ENCODE assay signal across 1 cellular context in the genomic region with DNA sequence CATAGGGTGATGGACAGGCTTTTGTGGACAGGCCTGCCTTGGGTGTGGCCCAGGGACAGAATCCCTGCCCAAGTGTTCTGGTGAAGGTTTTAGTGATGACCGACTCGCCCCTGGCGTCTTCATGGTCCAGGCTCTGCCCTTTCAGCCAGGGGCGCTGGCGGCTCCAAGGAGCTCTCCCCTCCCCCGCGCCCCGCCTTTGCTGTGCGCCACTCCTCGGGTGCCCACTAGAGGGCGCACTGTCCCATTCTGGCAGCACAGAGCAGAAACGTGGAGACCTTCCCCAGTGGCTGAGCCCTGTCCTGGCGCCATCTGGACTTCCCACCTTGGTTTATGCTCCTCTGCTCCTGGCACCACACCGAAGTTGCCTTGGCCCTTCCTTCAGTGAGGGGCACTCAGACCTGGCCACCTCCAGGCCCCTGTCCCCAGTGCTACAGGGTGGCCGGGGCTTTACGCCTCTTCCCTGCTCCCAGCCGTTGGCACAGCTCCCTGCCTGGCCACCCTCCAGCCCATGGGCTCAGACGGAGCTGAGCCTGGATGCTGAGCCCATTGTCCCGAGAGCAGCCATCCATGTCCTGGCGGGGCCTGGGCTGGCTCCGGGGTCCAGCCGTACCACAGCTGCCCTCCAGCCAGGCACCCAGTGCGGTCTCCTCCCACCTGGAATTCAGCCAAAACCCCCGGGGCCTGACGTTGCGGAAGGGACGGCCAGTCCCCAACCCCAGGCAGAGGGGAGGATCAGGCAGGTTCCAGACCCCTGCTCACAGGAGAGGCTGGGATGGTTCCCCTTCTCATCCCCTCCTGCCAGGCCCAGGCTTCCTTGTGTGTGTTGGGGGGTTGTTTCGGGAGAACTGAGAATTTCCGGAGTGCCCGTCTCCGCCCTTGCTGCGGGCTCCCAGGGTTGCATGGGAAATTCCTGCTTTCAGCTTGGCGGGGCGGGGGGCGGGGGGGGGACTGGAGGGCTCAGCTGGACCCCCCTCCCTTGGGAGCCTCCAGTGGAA.
TF ChIP-seq lines count a peak whose summit lies in the region.

No MANE protein-coding gene starts in this region.

TF ChIP-seq in HepG2, 621 proteins besides CTCF, POLR2A, EP300 and RAD21 (continues in another document):
- TF ChIP-seq, protein P1, sequence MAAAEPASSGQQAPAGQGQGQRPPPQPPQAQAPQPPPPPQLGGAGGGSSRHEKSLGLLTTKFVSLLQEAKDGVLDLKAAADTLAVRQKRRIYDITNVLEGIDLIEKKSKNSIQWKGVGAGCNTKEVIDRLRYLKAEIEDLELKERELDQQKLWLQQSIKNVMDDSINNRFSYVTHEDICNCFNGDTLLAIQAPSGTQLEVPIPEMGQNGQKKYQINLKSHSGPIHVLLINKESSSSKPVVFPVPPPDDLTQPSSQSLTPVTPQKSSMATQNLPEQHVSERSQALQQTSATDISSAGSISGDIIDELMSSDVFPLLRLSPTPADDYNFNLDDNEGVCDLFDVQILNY (CRISPR knock-in tag; conservative IDR thresholded peaks at IDR 0.05) = no peak
- TF ChIP-seq ATAD3A (CRISPR knock-in tag; IDR thresholded peaks at IDR 0.05) (no peak), SIX1 (CRISPR knock-in tag; IDR thresholded peaks at IDR 0.05; ENCODE audit: borderline replicate concordance) (no peak), ZNF354B (CRISPR knock-in tag; IDR thresholded peaks at IDR 0.05) (no peak), HMGA1 (CRISPR knock-in tag; conservative IDR thresholded peaks at IDR 0.05) (no peak), RBFOX2 (IDR thresholded peaks at IDR 0.05; ENCODE audit: low read depth, low read length) (0 out of 2 replicates have a peak, but pooled peaks have one; percentile 37), DMAP1 (CRISPR knock-in tag; IDR thresholded peaks at IDR 0.05) (0 out of 2 replicates have a peak, but pooled peaks have one; percentile 39), ZNF567 (CRISPR knock-in tag; IDR thresholded peaks at IDR 0.05; ENCODE audit: borderline replicate concordance) (0 out of 2 replicates have a peak, but pooled peaks have one; percentile 48), YEATS2 (CRISPR knock-in tag; IDR thresholded peaks at IDR 0.05; ENCODE audit: borderline replicate concordance) (no peak), ZNF530 (CRISPR knock-in tag; IDR thresholded peaks at IDR 0.05; ENCODE audit: low read depth) (no peak), SMAD1 (CRISPR knock-in tag; IDR thresholded peaks at IDR 0.05; ENCODE audit: borderline replicate concordance, low read depth) (peak; percentile 92; the same call in 1 of the 2 replicates), ZNF768 (CRISPR knock-in tag; IDR thresholded peaks at IDR 0.05) (no peak), ZC3H13 (CRISPR knock-in tag; IDR thresholded peaks at IDR 0.05) (no peak; the same call in 1 of the 2 replicates), NAIF1 (CRISPR knock-in tag; IDR thresholded peaks at IDR 0.05; ENCODE audit: borderline replicate concordance) (no peak), EZH2 (conservative IDR thresholded peaks at IDR 0.05; ENCODE audit: low read depth, low read length) (no peak), ZNF44 (CRISPR knock-in tag; IDR thresholded peaks at IDR 0.05) (no peak), CEBPG (CRISPR knock-in tag; IDR thresholded peaks at IDR 0.05) (peak; percentile 14; the same call in 1 of the 2 replicates), MBNL3 (CRISPR knock-in tag; conservative IDR thresholded peaks at IDR 0.05) (no peak), ZFP36 (IDR thresholded peaks at IDR 0.05; ENCODE audit: borderline replicate concordance, low read depth, low read length, partially characterized antibody) (no peak), GATAD2A (CRISPR knock-in tag; IDR thresholded peaks at IDR 0.05) (peak; percentile 58), BORCS8-MEF2B (CRISPR knock-in tag; IDR thresholded peaks at IDR 0.05) (peak; percentile 57; the same call in 1 of the 2 replicates), ZNF430 (CRISPR knock-in tag; IDR thresholded peaks at IDR 0.05) (no peak), SIN3A (IDR thresholded peaks at IDR 0.05; ENCODE audit: borderline replicate concordance, low read depth, low read length) (no peak), ZMYM2 (CRISPR knock-in tag; IDR thresholded peaks at IDR 0.05) (no peak), TRIM24 (CRISPR knock-in tag; IDR thresholded peaks at IDR 0.05) (no peak), ZNF773 (CRISPR knock-in tag; IDR thresholded peaks at IDR 0.05; ENCODE audit: borderline replicate concordance) (no peak), NR1H2 (CRISPR knock-in tag; IDR thresholded peaks at IDR 0.05; ENCODE audit: borderline replicate concordance, low read depth) (no peak), AHR (CRISPR knock-in tag; IDR thresholded peaks at IDR 0.05) (no peak), MYC (CRISPR knock-in tag; IDR thresholded peaks at IDR 0.05; ENCODE audit: borderline replicate concordance) (peak; percentile 74; the same call in 1 of the 2 replicates), ZNF350 (CRISPR knock-in tag; IDR thresholded peaks at IDR 0.05; ENCODE audit: borderline replicate concordance, low read depth) (peak; percentile 85; the same call in 1 of the 2 replicates), ZNF510 (CRISPR knock-in tag; IDR thresholded peaks at IDR 0.05; ENCODE audit: low read depth) (no peak), CHCHD3 (CRISPR knock-in tag; IDR thresholded peaks at IDR 0.05) (no peak), CREM (IDR thresholded peaks at IDR 0.05) (no peak), CREM (CRISPR knock-in tag; IDR thresholded peaks at IDR 0.05) (no peak), ZFAT (CRISPR knock-in tag; conservative IDR thresholded peaks at IDR 0.05) (no peak), CHD2 (IDR thresholded peaks at IDR 0.05; ENCODE audit: low read depth, low read length) (peak; percentile 46; the same call in 1 of the 2 replicates), ZBTB38 (CRISPR knock-in tag; IDR thresholded peaks at IDR 0.05) (0 out of 2 replicates have a peak, but pooled peaks have one; percentile 34), ZNF703 (CRISPR knock-in tag; IDR thresholded peaks at IDR 0.05; ENCODE audit: borderline replicate concordance) (no peak), ZNF263 (CRISPR knock-in tag; IDR thresholded peaks at IDR 0.05) (no peak), ZNF382 (CRISPR knock-in tag; IDR thresholded peaks at IDR 0.05; ENCODE audit: borderline replicate concordance) (no peak)
- TF ChIP-seq, protein P2, sequence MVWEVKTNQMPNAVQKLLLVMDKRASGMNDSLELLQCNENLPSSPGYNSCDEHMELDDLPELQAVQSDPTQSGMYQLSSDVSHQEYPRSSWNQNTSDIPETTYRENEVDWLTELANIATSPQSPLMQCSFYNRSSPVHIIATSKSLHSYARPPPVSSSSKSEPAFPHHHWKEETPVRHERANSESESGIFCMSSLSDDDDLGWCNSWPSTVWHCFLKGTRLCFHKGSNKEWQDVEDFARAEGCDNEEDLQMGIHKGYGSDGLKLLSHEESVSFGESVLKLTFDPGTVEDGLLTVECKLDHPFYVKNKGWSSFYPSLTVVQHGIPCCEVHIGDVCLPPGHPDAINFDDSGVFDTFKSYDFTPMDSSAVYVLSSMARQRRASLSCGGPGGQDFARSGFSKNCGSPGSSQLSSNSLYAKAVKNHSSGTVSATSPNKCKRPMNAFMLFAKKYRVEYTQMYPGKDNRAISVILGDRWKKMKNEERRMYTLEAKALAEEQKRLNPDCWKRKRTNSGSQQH (CRISPR knock-in tag; IDR thresholded peaks at IDR 0.05; ENCODE audit: low read depth) = no peak
- TF ChIP-seq, protein P3, sequence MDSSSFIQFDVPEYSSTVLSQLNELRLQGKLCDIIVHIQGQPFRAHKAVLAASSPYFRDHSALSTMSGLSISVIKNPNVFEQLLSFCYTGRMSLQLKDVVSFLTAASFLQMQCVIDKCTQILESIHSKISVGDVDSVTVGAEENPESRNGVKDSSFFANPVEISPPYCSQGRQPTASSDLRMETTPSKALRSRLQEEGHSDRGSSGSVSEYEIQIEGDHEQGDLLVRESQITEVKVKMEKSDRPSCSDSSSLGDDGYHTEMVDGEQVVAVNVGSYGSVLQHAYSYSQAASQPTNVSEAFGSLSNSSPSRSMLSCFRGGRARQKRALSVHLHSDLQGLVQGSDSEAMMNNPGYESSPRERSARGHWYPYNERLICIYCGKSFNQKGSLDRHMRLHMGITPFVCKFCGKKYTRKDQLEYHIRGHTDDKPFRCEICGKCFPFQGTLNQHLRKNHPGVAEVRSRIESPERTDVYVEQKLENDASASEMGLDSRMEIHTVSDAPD (CRISPR knock-in tag; IDR thresholded peaks at IDR 0.05) = peak; percentile 39; the same call in 1 of the 2 replicates
- TF ChIP-seq, protein P4, sequence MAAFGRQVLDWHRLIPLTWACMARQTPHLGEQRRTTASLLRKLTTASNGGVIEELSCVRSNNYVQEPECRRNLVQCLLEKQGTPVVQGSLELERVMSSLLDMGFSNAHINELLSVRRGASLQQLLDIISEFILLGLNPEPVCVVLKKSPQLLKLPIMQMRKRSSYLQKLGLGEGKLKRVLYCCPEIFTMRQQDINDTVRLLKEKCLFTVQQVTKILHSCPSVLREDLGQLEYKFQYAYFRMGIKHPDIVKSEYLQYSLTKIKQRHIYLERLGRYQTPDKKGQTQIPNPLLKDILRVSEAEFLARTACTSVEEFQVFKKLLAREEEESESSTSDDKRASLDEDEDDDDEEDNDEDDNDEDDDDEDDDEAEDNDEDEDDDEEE (CRISPR knock-in tag; IDR thresholded peaks at IDR 0.05) = no peak
- TF ChIP-seq, protein P5, sequence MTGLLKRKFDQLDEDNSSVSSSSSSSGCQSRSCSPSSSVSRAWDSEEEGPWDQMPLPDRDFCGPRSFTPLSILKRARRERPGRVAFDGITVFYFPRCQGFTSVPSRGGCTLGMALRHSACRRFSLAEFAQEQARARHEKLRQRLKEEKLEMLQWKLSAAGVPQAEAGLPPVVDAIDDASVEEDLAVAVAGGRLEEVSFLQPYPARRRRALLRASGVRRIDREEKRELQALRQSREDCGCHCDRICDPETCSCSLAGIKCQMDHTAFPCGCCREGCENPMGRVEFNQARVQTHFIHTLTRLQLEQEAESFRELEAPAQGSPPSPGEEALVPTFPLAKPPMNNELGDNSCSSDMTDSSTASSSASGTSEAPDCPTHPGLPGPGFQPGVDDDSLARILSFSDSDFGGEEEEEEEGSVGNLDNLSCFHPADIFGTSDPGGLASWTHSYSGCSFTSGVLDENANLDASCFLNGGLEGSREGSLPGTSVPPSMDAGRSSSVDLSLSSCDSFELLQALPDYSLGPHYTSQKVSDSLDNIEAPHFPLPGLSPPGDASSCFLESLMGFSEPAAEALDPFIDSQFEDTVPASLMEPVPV (CRISPR knock-in tag; IDR thresholded peaks at IDR 0.05) = peak; percentile 74
- TF ChIP-seq, protein P6, sequence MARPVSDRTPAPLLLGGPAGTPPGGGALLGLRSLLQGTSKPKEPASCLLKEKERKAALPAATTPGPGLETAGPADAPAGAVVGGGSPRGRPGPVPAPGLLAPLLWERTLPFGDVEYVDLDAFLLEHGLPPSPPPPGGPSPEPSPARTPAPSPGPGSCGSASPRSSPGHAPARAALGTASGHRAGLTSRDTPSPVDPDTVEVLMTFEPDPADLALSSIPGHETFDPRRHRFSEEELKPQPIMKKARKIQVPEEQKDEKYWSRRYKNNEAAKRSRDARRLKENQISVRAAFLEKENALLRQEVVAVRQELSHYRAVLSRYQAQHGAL (CRISPR knock-in tag; IDR thresholded peaks at IDR 0.05; ENCODE audit: not compliant biosample characterization) = no peak
- TF ChIP-seq, protein P7, sequence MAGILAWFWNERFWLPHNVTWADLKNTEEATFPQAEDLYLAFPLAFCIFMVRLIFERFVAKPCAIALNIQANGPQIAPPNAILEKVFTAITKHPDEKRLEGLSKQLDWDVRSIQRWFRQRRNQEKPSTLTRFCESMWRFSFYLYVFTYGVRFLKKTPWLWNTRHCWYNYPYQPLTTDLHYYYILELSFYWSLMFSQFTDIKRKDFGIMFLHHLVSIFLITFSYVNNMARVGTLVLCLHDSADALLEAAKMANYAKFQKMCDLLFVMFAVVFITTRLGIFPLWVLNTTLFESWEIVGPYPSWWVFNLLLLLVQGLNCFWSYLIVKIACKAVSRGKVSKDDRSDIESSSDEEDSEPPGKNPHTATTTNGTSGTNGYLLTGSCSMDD (CRISPR knock-in tag; IDR thresholded peaks at IDR 0.05) = no peak
- TF ChIP-seq, protein P8, sequence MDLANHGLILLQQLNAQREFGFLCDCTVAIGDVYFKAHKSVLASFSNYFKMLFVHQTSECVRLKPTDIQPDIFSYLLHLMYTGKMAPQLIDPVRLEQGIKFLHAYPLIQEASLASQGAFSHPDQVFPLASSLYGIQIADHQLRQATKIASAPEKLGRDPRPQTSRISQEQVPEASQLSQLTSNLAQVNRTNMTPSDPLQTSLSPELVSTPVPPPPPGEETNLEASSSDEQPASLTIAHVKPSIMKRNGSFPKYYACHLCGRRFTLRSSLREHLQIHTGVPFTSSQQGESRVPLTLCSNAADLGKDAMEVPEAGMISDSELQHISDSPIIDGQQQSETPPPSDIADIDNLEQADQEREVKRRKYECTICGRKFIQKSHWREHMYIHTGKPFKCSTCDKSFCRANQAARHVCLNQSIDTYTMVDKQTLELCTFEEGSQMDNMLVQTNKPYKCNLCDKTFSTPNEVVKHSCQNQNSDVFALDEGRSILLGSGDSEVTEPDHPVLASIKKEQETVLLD (CRISPR knock-in tag; IDR thresholded peaks at IDR 0.05; ENCODE audit: low read depth) = no peak
- TF ChIP-seq, protein P9, sequence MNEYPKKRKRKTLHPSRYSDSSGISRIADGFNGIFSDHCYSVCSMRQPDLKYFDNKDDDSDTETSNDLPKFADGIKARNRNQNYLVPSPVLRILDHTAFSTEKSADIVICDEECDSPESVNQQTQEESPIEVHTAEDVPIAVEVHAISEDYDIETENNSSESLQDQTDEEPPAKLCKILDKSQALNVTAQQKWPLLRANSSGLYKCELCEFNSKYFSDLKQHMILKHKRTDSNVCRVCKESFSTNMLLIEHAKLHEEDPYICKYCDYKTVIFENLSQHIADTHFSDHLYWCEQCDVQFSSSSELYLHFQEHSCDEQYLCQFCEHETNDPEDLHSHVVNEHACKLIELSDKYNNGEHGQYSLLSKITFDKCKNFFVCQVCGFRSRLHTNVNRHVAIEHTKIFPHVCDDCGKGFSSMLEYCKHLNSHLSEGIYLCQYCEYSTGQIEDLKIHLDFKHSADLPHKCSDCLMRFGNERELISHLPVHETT (CRISPR knock-in tag; conservative IDR thresholded peaks at IDR 0.05) = no peak
- TF ChIP-seq, protein P10, sequence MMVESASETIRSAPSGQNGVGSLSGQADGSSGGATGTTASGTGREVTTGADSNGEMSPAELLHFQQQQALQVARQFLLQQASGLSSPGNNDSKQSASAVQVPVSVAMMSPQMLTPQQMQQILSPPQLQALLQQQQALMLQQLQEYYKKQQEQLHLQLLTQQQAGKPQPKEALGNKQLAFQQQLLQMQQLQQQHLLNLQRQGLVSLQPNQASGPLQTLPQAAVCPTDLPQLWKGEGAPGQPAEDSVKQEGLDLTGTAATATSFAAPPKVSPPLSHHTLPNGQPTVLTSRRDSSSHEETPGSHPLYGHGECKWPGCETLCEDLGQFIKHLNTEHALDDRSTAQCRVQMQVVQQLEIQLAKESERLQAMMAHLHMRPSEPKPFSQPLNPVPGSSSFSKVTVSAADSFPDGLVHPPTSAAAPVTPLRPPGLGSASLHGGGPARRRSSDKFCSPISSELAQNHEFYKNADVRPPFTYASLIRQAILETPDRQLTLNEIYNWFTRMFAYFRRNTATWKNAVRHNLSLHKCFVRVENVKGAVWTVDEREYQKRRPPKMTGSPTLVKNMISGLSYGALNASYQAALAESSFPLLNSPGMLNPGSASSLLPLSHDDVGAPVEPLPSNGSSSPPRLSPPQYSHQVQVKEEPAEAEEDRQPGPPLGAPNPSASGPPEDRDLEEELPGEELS (CRISPR knock-in tag; IDR thresholded peaks at IDR 0.05) = 0 out of 2 replicates have a peak, but pooled peaks have one; percentile 7
- TF ChIP-seq, protein P11, sequence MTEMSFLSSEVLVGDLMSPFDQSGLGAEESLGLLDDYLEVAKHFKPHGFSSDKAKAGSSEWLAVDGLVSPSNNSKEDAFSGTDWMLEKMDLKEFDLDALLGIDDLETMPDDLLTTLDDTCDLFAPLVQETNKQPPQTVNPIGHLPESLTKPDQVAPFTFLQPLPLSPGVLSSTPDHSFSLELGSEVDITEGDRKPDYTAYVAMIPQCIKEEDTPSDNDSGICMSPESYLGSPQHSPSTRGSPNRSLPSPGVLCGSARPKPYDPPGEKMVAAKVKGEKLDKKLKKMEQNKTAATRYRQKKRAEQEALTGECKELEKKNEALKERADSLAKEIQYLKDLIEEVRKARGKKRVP (CRISPR knock-in tag; IDR thresholded peaks at IDR 0.05) = no peak
